ENCODE assay signal across 16 cellular contexts in the genomic region with DNA sequence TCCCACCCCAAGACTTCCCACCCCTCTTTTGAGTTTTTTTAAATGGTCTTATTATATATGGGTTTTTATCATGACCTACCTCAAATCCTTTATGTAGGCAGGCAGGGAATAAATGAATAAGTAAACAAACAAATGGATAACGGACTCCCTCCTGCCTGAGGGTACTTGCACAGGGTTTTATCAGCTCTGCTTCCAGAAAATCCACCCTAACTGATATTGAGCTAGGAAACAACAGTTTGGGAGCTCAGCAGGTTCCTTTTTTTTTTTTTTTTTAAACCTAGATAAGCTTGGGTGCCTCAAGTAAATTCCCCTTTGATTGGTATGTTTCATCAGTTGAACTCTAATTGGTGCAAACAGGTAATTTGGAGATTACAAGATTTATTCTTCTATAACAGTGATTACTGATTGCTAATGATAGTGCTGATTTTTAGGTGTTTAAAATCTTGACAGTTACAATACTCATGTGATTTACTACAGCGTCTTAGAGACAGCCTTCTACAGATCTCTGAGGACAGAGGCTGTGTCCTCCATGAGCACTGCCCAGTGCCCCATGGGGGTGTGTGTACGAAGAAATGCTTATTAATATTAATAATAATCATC.
"Had no signal": no experiment of that assay in that cellular context is flagged by ENCODE, and none has a peak within 500 bp of the region (broad histone marks: within the 10 kb centered on the region; RNA-seq: fewer than 3 reads in every experiment).

No MANE protein-coding gene starts in this region.

- ATAC-seq: Panc1, PC-3, T-cell had no signal

- H3K4me1 Mint-ChIP-seq: T-cell had no signal

- H3K9me3 Mint-ChIP-seq: T-cell had no signal

- H3K9ac ChIP-seq: SK-N-SH had no signal

- H3K4me2 ChIP-seq: SK-N-SH had no signal

- DNase-seq: Karpas-422, KG1, MG63, NCI-H1092 treated with DMSO at 0.1 percent for 48 hours, NCI-H1436, NCI-H187, NCI-H2081 treated with DMSO at 0.1 percent for 48 hours, NCI-H226, NCI-H524, NCI-H774, PC-3, SHP77, SK-N-SH, SW 1271, T-cell had no signal

- H3K4me3 Mint-ChIP-seq: T-cell had no signal

- H3K27ac Mint-ChIP-seq: T-cell had no signal

- H3K9me3 ChIP-seq: MG63, SK-N-SH had no signal

- H3K4me3 ChIP-seq: MG63 had no signal

- H3K36me3 Mint-ChIP-seq: T-cell had no signal

- H3K36me3 ChIP-seq: MG63 had no signal
